In genomic region chr9:122214507-122214906, GRCh38 we compare ENCODE assay signal across 12 cellular contexts. TPM values are rescaled to one million over a fixed set of nuclear protein-coding genes. Genes with fewer than 3 reads are reported as not detected.
DNase-seq lines count a peak whose midpoint lies in the region; ATAC-seq, FAIRE-seq and TF ChIP-seq lines count a peak whose summit lies in the region.
"Had no signal": no experiment of that assay in that cellular context is flagged by ENCODE, and none has a peak within 500 bp of the region (broad histone marks: within the 10 kb centered on the region; RNA-seq: fewer than 3 reads in every experiment).

No MANE protein-coding gene starts in this region.

- H3K27ac Mint-ChIP-seq in activated T-helper 17 cell treated with anti-CD3 and anti-CD28 coated beads, Interleukin-2, amount 50 U/mL, for 72 hours: no peak overlapping the region

- peaks cover 5% of the 10 kb centered on the region for H3K4me1 ChIP-seq in cardiac muscle cell (ENCODE audit: low read depth)
- H3K4me1 ChIP-seq in suprapubic skin: peaks cover 31% of the 10 kb centered on the region

- 51% methylated on average over 9 of the region's 9 CpGs for WGBS in suprapubic skin

- H3K9me3 ChIP-seq in cardiac muscle cell (ENCODE audit: low read depth): no peaks in the 10 kb centered on the region
- H3K9me3 ChIP-seq in iPS-18c (ENCODE audit: control insufficient read depth, insufficient read depth, low read length): peaks cover 2% of the 10 kb centered on the region
- H3K9me3 ChIP-seq in suprapubic skin: no peaks in the 10 kb centered on the region
- H3K9me3 ChIP-seq: mucosa of descending colon had no signal

- H3K27me3 Mint-ChIP-seq in activated T-helper 17 cell treated with anti-CD3 and anti-CD28 coated beads, Interleukin-2, amount 50 U/mL, for 72 hours: peaks cover 65% of the 10 kb centered on the region

- no peak for FAIRE-seq in urothelium cell line (lab: Jason Lieb, UNC)
- FAIRE-seq: GM12892 had no signal

- peaks cover 5% of the 10 kb centered on the region for H3K4me1 Mint-ChIP-seq in activated T-helper 17 cell treated with anti-CD3 and anti-CD28 coated beads, Interleukin-2, amount 50 U/mL, for 72 hours

- no peaks in the 10 kb centered on the region for H3K36me3 ChIP-seq in cardiac muscle cell
- H3K36me3 ChIP-seq in suprapubic skin: no peaks in the 10 kb centered on the region

- no peak for TF ChIP-seq EP300 in suprapubic skin (IDR thresholded peaks at IDR 0.05)

- H3K9me3 Mint-ChIP-seq in activated T-helper 17 cell treated with anti-CD3 and anti-CD28 coated beads, Interleukin-2, amount 50 U/mL, for 72 hours: no peaks in the 10 kb centered on the region

- TF ChIP-seq POLR2A in suprapubic skin (IDR thresholded peaks at IDR 0.05): no peak

- H3K4me3 Mint-ChIP-seq in activated T-helper 17 cell treated with anti-CD3 and anti-CD28 coated beads, Interleukin-2, amount 50 U/mL, for 72 hours: peak overlapping the region; percentile 58

- ATAC-seq in Right ventricle myocardium superior (ENCODE audit: poor library complexity): no peak
- no peak for ATAC-seq in activated T-helper 17 cell treated with anti-CD3 and anti-CD28 coated beads, Interleukin-2, amount 50 U/mL, for 72 hours (replicated peaks)
- ATAC-seq in HG03442 (IDR thresholded peaks at IDR 0.05; ENCODE audit: unreplicated experiment): no peak

- H3K4me3 ChIP-seq in cardiac muscle cell: peak overlapping the region; percentile 30
- peak overlapping the region; percentile 49 for H3K4me3 ChIP-seq in iPS-18c (ENCODE audit: insufficient read depth, low read depth, low read length)
- peak overlapping the region; percentile 51 for H3K4me3 ChIP-seq in suprapubic skin
- H3K4me3 ChIP-seq: mucosa of descending colon had no signal

- H3K27me3 ChIP-seq in cardiac muscle cell: peaks cover 97% of the 10 kb centered on the region
- H3K27me3 ChIP-seq in suprapubic skin: peaks cover 93% of the 10 kb centered on the region

- no peak for TF ChIP-seq CTCF in cardiac muscle cell (IDR thresholded peaks at IDR 0.05; ENCODE audit: low read depth, low read length)
- TF ChIP-seq CTCF in suprapubic skin (IDR thresholded peaks at IDR 0.05): no peak

- no peaks in the 10 kb centered on the region for H3K36me3 Mint-ChIP-seq in activated T-helper 17 cell treated with anti-CD3 and anti-CD28 coated beads, Interleukin-2, amount 50 U/mL, for 72 hours (ENCODE audit: low read depth)

- H3K27ac ChIP-seq in cardiac muscle cell (no peak overlapping the region), suprapubic skin (no peak overlapping the region)

- intact Hi-C loops in Right ventricle myocardium superior (cut with DNase I): no loop called here

- DNase-seq in cardiac muscle cell (ENCODE audit: low read depth in 1 of 2, low spot score in 1 of 2): no peak
- no peak for DNase-seq in Right ventricle myocardium superior
- peak in 1 of 2 donors; percentile 18 for DNase-seq in suprapubic skin (ENCODE audit: low spot score in 2 of 2)
- no peak for DNase-seq in NCI-H2029 treated with DMSO at 0.1 percent for 48 hours (lab: John Stamatoyannopoulos, UW)
- no peak for DNase-seq in urothelium cell line (ENCODE audit: low spot score)
- DNase-seq: aorta had no signal

RNA-seq across cellular contexts. Expression of gene LHX6, which starts 14.2 kb away (rescaled TPM):
- 0.12 and 0.14 TPM in 2 replicates for total RNA-seq in cardiac muscle cell
- not detected in 2 replicates for polyA plus RNA-seq in cardiac muscle cell
- 3.4 TPM for total RNA-seq in Right ventricle myocardium superior
- total RNA-seq in activated T-helper 17 cell treated with anti-CD3 and anti-CD28 coated beads, Interleukin-2, amount 50 U/mL, for 72 hours: not detected
- total RNA-seq in suprapubic skin: 1 to 10 TPM; 1.4 to 7.3 (median 3.4) TPM
- polyA plus RNA-seq: aorta had no signal

RNA-seq across cellular contexts. Expression of gene RBM18, which starts 50.1 kb away (rescaled TPM):
- 5.4 and 5.6 TPM in 2 replicates for total RNA-seq in cardiac muscle cell
- 16.7 and 28.2 TPM in 2 replicates for polyA plus RNA-seq in cardiac muscle cell
- 37.3 TPM for total RNA-seq in Right ventricle myocardium superior
- 10 to 100 TPM; 25.7 to 36.1 TPM for total RNA-seq in activated T-helper 17 cell treated with anti-CD3 and anti-CD28 coated beads, Interleukin-2, amount 50 U/mL, for 72 hours
- 10 to 100 TPM; 10.2 to 15.8 (median 11.9) TPM for total RNA-seq in suprapubic skin

RNA-seq across cellular contexts. Expression of gene MRRF, which starts 50.2 kb away (rescaled TPM):
- total RNA-seq in cardiac muscle cell (41.0 and 44.4 TPM in 2 replicates), Right ventricle myocardium superior (35.7 TPM), suprapubic skin (10 to 100 TPM; 41.3 to 75.2 (median 44.2) TPM)
- polyA plus RNA-seq in cardiac muscle cell: 45.3 and 45.5 TPM in 2 replicates
- total RNA-seq in activated T-helper 17 cell treated with anti-CD3 and anti-CD28 coated beads, Interleukin-2, amount 50 U/mL, for 72 hours: 10 to 100 TPM; 42.7 to 51.3 TPM

RNA-seq across cellular contexts. Expression of gene MORN5, which starts 54.8 kb away (rescaled TPM):
- total RNA-seq in cardiac muscle cell: 0.63 TPM in 1 of 2 replicates, not detected in the other
- not detected in 2 replicates for polyA plus RNA-seq in cardiac muscle cell
- not detected for total RNA-seq in Right ventricle myocardium superior
- not detected for total RNA-seq in activated T-helper 17 cell treated with anti-CD3 and anti-CD28 coated beads, Interleukin-2, amount 50 U/mL, for 72 hours
- total RNA-seq in suprapubic skin: not detected
- total RNA-seq: aorta, esophagus mucosa had no signal
- polyA plus RNA-seq: aorta had no signal

RNA-seq across cellular contexts. Expression of gene NDUFA8, which starts 54.9 kb away (rescaled TPM):
- total RNA-seq in cardiac muscle cell (86.9 and 116 TPM in 2 replicates), Right ventricle myocardium superior (294 TPM), suprapubic skin (10 to 100 TPM; 16.3 to 34.4 (median 30.2) TPM)
- 287 and 336 TPM in 2 replicates for polyA plus RNA-seq in cardiac muscle cell
- total RNA-seq in activated T-helper 17 cell treated with anti-CD3 and anti-CD28 coated beads, Interleukin-2, amount 50 U/mL, for 72 hours: 10 to 100 TPM; 36.8 to 59.0 TPM
